Comparison of ENCODE assay signal across 15 cellular contexts in the genomic region with DNA sequence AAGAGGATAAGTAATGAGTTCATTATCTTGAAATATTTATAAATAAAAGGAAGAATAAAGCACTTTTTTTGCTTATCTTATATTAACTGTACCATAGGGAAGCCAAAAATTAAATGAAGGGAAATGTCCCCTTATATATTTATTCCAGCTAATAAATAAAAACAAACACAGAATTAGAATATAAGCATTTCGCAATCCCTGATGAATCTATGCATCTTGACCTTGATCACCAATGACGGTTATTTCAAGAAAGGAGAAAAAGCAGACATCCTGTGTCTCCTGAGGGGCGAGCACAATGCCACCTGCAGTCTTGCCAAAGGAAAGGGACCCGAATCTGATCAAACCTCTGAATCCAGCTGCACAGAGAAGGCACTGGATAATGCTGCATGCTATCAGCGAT. TPM values are rescaled to one million over a fixed set of nuclear protein-coding genes. Genes with fewer than 3 reads are reported as not detected.
A peak's percentile ranks its signal among the peaks of the same experiment; 100 is the strongest.
DNase-seq lines count a peak whose midpoint lies in the region; ATAC-seq and TF ChIP-seq lines count a peak whose summit lies in the region.
"Had no signal": no experiment of that assay in that cellular context is flagged by ENCODE, and none has a peak within 500 bp of the region (broad histone marks: within the 10 kb centered on the region; RNA-seq: fewer than 3 reads in every experiment).

No MANE protein-coding gene starts in this region.

- no peaks in the 10 kb centered on the region for H4K20me1 ChIP-seq in mammary epithelial cell (ENCODE audit: insufficient read depth, low read length)

- H3K36me3 Mint-ChIP-seq in MCF 10A (ENCODE audit: insufficient read depth, unreplicated experiment) (no peaks in the 10 kb centered on the region), chondrocyte (ENCODE audit: low read depth) (no peaks in the 10 kb centered on the region)
- no peaks in the 10 kb centered on the region for H3K36me3 Mint-ChIP-seq in activated CD4-positive, alpha-beta T cell treated with anti-CD3 and anti-CD28 coated beads, Interleukin-2, amount 10 ng/mL, durations not matched to agents 24 days and 14 days (ENCODE audit: low read depth)
- H3K36me3 Mint-ChIP-seq: CD14-positive monocyte; CD4-positive, alpha-beta memory T cell had no signal

- in situ Hi-C loops in mammary epithelial cell (cut with MboI; ENCODE audit: low sequenced_read_pairs in 2 of 2) = no loop called here

- TF ChIP-seq POLR2A in body of pancreas (IDR thresholded peaks at IDR 0.05) = no peak
- no peak for TF ChIP-seq POLR2A in right lobe of liver (IDR thresholded peaks at IDR 0.05)

- CTCF ChIA-PET in MCF 10A (lab: Yijun Ruan, JAX) (interaction anchor here (0.7 kb wide), 1 partner anchor 25 kb away, joined by 6 read pairs; no protein-coding TSS in a partner anchor), mammary epithelial cell (lab: Charles Lee; ENCODE audit: low non-redundant PET) (no interaction called here)

- H3K27ac Mint-ChIP-seq in MCF 10A (ENCODE audit: low read depth, unreplicated experiment) (peak overlapping the region; percentile 13), chondrocyte (ENCODE audit: unreplicated experiment) (no peak overlapping the region)
- no peak overlapping the region for H3K27ac Mint-ChIP-seq in activated CD4-positive, alpha-beta T cell treated with anti-CD3 and anti-CD28 coated beads, Interleukin-2, amount 10 ng/mL, durations not matched to agents 24 days and 14 days
- H3K27ac Mint-ChIP-seq: CD14-positive monocyte; CD4-positive, alpha-beta memory T cell had no signal

- POLR2A ChIA-PET in MCF 10A (lab: Yijun Ruan, JAX) = interaction anchor here (1.0 kb wide), 1 partner anchor 42 kb away, joined by 4 read pairs; no protein-coding TSS in a partner anchor

- intact Hi-C loops in MCF 10A (cut with micrococcal nuclease) = no loop called here
- intact Hi-C loops in mammary epithelial cell (cut with micrococcal nuclease) = no loop called here
- intact Hi-C loops in body of pancreas (cut with DNase I) = no loop called here
- intact Hi-C loops in right lobe of liver (cut with DNase I) = no loop called here
- intact Hi-C loops in sciatic nerve (cut with DNase I) = no loop called here
- intact Hi-C loops in activated CD4-positive, alpha-beta T cell treated with anti-CD3 and anti-CD28 coated beads, Interleukin-2, amount 10 ng/mL, durations not matched to agents 24 days and 14 days (cut with micrococcal nuclease) = no loop called here

- no peak overlapping the region for H2AFZ ChIP-seq in mammary epithelial cell (ENCODE audit: low read depth, low read length)

- H3K9ac ChIP-seq in mammary epithelial cell (ENCODE audit: insufficient read depth, low read length) = no peak overlapping the region

- no peaks in the 10 kb centered on the region for H3K79me2 ChIP-seq in mammary epithelial cell (ENCODE audit: insufficient read depth, low read length)

- H3K9me3 ChIP-seq in mammary epithelial cell (replicated peaks; ENCODE audit: insufficient read depth, low read length) = no peaks in the 10 kb centered on the region
- no peaks in the 10 kb centered on the region for H3K9me3 ChIP-seq in body of pancreas
- no peaks in the 10 kb centered on the region for H3K9me3 ChIP-seq in right lobe of liver
- H3K9me3 ChIP-seq: A549 had no signal

- H3K36me3 ChIP-seq in mammary epithelial cell (ENCODE audit: insufficient read depth, low read length) (no peaks in the 10 kb centered on the region), body of pancreas (replicated peaks in 1 of 2; ENCODE audit: insufficient read depth in 1 of 2, low read depth in 2 of 2) (no peaks in the 10 kb centered on the region), right lobe of liver (no peaks in the 10 kb centered on the region)

- dilution Hi-C loops in mammary epithelial cell (cut with HindIII; ENCODE audit: low sequenced_read_pairs) = no loop called here

- H3K4me2 ChIP-seq in mammary epithelial cell (ENCODE audit: insufficient read depth, low read depth, low read length) = no peak overlapping the region
- H3K4me2 ChIP-seq: A549 had no signal

- H3K27ac ChIP-seq in mammary epithelial cell (ENCODE audit: insufficient read depth, low read depth, low read length) (no peak overlapping the region), body of pancreas (peak overlapping the region in 3 of 4 donors; percentile 26 to 50 (median 35)), right lobe of liver (peak overlapping the region; percentile 39 to 88 (median 79))
- H3K27ac ChIP-seq: 22Rv1, A549 had no signal

- H3K27me3 ChIP-seq in mammary epithelial cell (ENCODE audit: insufficient read depth, low read length) = no peaks in the 10 kb centered on the region
- no peaks in the 10 kb centered on the region for H3K27me3 ChIP-seq in body of pancreas
- no peaks in the 10 kb centered on the region for H3K27me3 ChIP-seq in right lobe of liver

- H3K9me3 Mint-ChIP-seq in MCF 10A (ENCODE audit: unreplicated experiment) (no peaks in the 10 kb centered on the region), chondrocyte (ENCODE audit: low read depth) (no peaks in the 10 kb centered on the region)
- peaks cover 4% of the 10 kb centered on the region for H3K9me3 Mint-ChIP-seq in activated CD4-positive, alpha-beta T cell treated with anti-CD3 and anti-CD28 coated beads, Interleukin-2, amount 10 ng/mL, durations not matched to agents 24 days and 14 days
- H3K9me3 Mint-ChIP-seq: CD4-positive, alpha-beta memory T cell had no signal

- H3K4me3 Mint-ChIP-seq in MCF 10A (ENCODE audit: unreplicated experiment) (no peak overlapping the region), chondrocyte (ENCODE audit: unreplicated experiment) (no peak overlapping the region)
- no peak overlapping the region for H3K4me3 Mint-ChIP-seq in activated CD4-positive, alpha-beta T cell treated with anti-CD3 and anti-CD28 coated beads, Interleukin-2, amount 10 ng/mL, durations not matched to agents 24 days and 14 days
- H3K4me3 Mint-ChIP-seq: CD14-positive monocyte; CD4-positive, alpha-beta memory T cell had no signal

- no peak for DNase-seq in MCF 10A (ENCODE audit: unreplicated experiment)
- DNase-seq in mammary epithelial cell = no peak
- DNase-seq in body of pancreas = no peak
- no peak for DNase-seq in right lobe of liver
- DNase-seq in chondrocyte (ENCODE audit: low spot score) = no peak
- DNase-seq in sciatic nerve (ENCODE audit: low spot score) = no peak
- no peak for DNase-seq in activated CD4-positive, alpha-beta T cell treated with anti-CD3 and anti-CD28 coated beads, Interleukin-2, amount 10 ng/mL, durations not matched to agents 24 days and 14 days
- DNase-seq: AML-193; CD4-positive, alpha-beta memory T cell; DMS79; GF-D8; HCEC 1CT had no signal

- TF ChIP-seq CTCF in MCF 10A (IDR thresholded peaks at IDR 0.05; ENCODE audit: unreplicated experiment) = no peak
- no peak for TF ChIP-seq CTCF in mammary epithelial cell (conservative IDR thresholded peaks at IDR 0.05 in 1 of 2, IDR thresholded peaks at IDR 0.05 in 1 of 2; ENCODE audit: extremely low read depth in 1 of 2, insufficient read depth in 1 of 2, low read depth in 1 of 2, low read length in 2 of 2)
- no peak for TF ChIP-seq CTCF in body of pancreas (IDR thresholded peaks at IDR 0.05)
- no peak for TF ChIP-seq CTCF in right lobe of liver (IDR thresholded peaks at IDR 0.05)
- no peak for TF ChIP-seq CTCF in chondrocyte (IDR thresholded peaks at IDR 0.05)

- WGBS in mammary epithelial cell (ENCODE audit: low coverage, missing lambda C conversion rate) = 98% methylated on average over 5 of the region's 5 CpGs
- 72 to 77% methylated on average over 5 of the region's 5 CpGs for WGBS in body of pancreas, 2 donors
- WGBS in right lobe of liver (ENCODE audit: insufficient coverage, low coverage, low lambda C conversion rate, missing lambda C conversion rate) = 43% methylated on average over 5 of the region's 5 CpGs

- no peak for ATAC-seq in body of pancreas
- peak in 1 of 4 donors; percentile 2 for ATAC-seq in right lobe of liver
- no peak for ATAC-seq in sciatic nerve
- ATAC-seq: A549 had no signal

- H3K4me3 ChIP-seq in mammary epithelial cell (replicated peaks in 1 of 3; ENCODE audit: insufficient read depth in 1 of 3, low read depth in 2 of 3, low read length in 3 of 3) = no peak overlapping the region
- H3K4me3 ChIP-seq in body of pancreas = no peak overlapping the region
- H3K4me3 ChIP-seq in right lobe of liver = no peak overlapping the region
- H3K4me3 ChIP-seq: A549 had no signal

- H3K4me1 ChIP-seq in mammary epithelial cell (ENCODE audit: insufficient read depth, low read length) (peaks cover 27% of the 10 kb centered on the region), body of pancreas (peaks cover 17% of the 10 kb centered on the region), right lobe of liver (peaks cover 0 to 16% (median 5%) of the 10 kb centered on the region in 4 donors)
- H3K4me1 ChIP-seq: A549 had no signal

- no peaks in the 10 kb centered on the region for H3K27me3 Mint-ChIP-seq in MCF 10A (ENCODE audit: insufficient read depth, unreplicated experiment)
- no peaks in the 10 kb centered on the region for H3K27me3 Mint-ChIP-seq in chondrocyte (ENCODE audit: low read depth)
- peaks cover 8% of the 10 kb centered on the region for H3K27me3 Mint-ChIP-seq in activated CD4-positive, alpha-beta T cell treated with anti-CD3 and anti-CD28 coated beads, Interleukin-2, amount 10 ng/mL, durations not matched to agents 24 days and 14 days

- BruUV-seq in MCF 10A (replicated peaks; lab: Mats Ljungman, UMichigan) (no TSS peak), mammary epithelial cell (replicated peaks; lab: Mats Ljungman, UMichigan) (no TSS peak)

- H3K4me1 Mint-ChIP-seq in MCF 10A (ENCODE audit: insufficient read depth, unreplicated experiment) = peaks cover 14% of the 10 kb centered on the region
- peaks cover 15% of the 10 kb centered on the region for H3K4me1 Mint-ChIP-seq in chondrocyte (ENCODE audit: low read depth)
- no peaks in the 10 kb centered on the region for H3K4me1 Mint-ChIP-seq in activated CD4-positive, alpha-beta T cell treated with anti-CD3 and anti-CD28 coated beads, Interleukin-2, amount 10 ng/mL, durations not matched to agents 24 days and 14 days
- H3K4me1 Mint-ChIP-seq: CD14-positive monocyte; CD4-positive, alpha-beta memory T cell had no signal

RNA-seq across cellular contexts. Expression of gene IRS2, which starts 29.3 kb away (rescaled TPM):
- total RNA-seq in MCF 10A (2022) (41.8 and 48.5 TPM in 2 replicates), mammary epithelial cell (10 to 100 TPM; 22.7 to 37.8 TPM), body of pancreas (10 to 100 TPM; 11.4 to 22.7 TPM), right lobe of liver (10 to 100 TPM in 4 of 6 experiments, 1 to 10 TPM in 2; 8.8 to 26.0 (median 17.5) TPM), chondrocyte (25.8 to 43.5 TPM (median 42.9 TPM) in 3 replicates), sciatic nerve (24.7 TPM)
- 6.2 TPM for polyA plus RNA-seq in mammary epithelial cell
- 14.0 TPM for polyA minus RNA-seq in mammary epithelial cell
- 3.2 and 3.5 TPM in 2 replicates for total RNA-seq in activated CD4-positive, alpha-beta T cell treated with anti-CD3 and anti-CD28 coated beads, Interleukin-2, amount 10 ng/mL, durations not matched to agents 24 days and 14 days
